8 cellular contexts compared by ENCODE assay signal in the genomic region with DNA sequence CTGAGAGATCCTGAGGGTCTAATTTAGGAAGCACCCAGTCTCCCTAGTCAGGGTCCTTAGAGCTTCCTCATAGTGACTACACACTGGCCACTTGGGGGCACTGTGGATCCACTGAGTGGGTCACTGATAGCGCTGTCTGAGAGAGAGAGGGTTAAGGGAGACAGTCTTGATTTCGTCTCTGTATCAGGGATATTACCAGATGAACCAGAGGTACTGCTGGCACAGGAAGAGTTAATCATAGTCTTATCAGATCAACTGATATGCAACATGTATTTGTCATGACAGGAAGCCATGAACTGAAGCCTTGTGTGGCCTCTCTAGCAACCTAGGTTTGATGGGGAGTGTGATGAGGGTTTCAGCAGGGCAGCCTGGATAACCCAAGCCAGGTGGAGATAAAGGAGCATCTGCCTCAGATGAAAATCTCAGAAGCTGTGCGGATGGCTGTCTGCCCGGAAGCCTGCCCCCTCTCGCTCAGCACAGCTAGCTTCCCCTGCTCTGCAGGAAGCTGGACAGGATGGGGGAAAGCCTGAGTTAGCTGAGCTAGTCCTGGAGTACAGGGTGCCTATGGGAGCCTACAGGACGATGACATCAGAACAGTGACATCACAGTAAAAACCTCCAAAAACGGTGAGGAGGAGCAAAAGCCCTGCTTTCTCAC.
A peak's percentile ranks its signal among the peaks of the same experiment; 100 is the strongest.
DNase-seq lines count a peak whose midpoint lies in the region; ATAC-seq and TF ChIP-seq lines count a peak whose summit lies in the region.

No MANE protein-coding gene starts in this region.

- TF ChIP-seq CTCF in neural cell (IDR thresholded peaks at IDR 0.05; ENCODE audit: poor library complexity, severe bottlenecking), result peak; percentile 56

- peaks cover 31% of the 10 kb centered on the region for H3K4me1 Mint-ChIP-seq in activated CD4-positive, alpha-beta memory T cell treated with anti-CD3 and anti-CD28 coated beads, Interleukin-2, amount 10 ng/mL, durations not matched to agents 7 days and 5 days
- peaks cover 24% of the 10 kb centered on the region for H3K4me1 Mint-ChIP-seq in stimulated activated naive CD8-positive, alpha-beta T cell treated with anti-CD3 and anti-CD28 coated beads, Interleukin-15, amount 100 ng/mL, for 72 hours

- CTCF ChIA-PET in activated CD4-positive, alpha-beta memory T cell treated with anti-CD3 and anti-CD28 coated beads, Interleukin-2, amount 10 ng/mL, durations not matched to agents 7 days and 5 days (lab: Charles Lee), result interaction anchor here (0.6 to 3.6 kb wide), 40 partner anchors 8 to 680 kb away, joined by 3 to 34 read pairs (median 5); a partner anchor contains a TSS

- POLR2A ChIA-PET in activated CD4-positive, alpha-beta memory T cell treated with anti-CD3 and anti-CD28 coated beads, Interleukin-2, amount 10 ng/mL, durations not matched to agents 7 days and 5 days (lab: Charles Lee), result interaction anchor here (0.6 to 3.0 kb wide), 11 partner anchors 10 to 276 kb away, joined by 3 to 25 read pairs (median 4); no protein-coding TSS in a partner anchor

- no peak overlapping the region for H3K4me2 ChIP-seq in neural cell (ENCODE audit: low read length)

- H3K36me3 ChIP-seq in effector memory CD4-positive, alpha-beta T cell (ENCODE audit: control insufficient read depth, insufficient read depth, low read length), result no peaks in the 10 kb centered on the region
- H3K36me3 ChIP-seq in neural cell (ENCODE audit: insufficient read depth, low read length), result no peaks in the 10 kb centered on the region

- peak overlapping the region; percentile 17 for H3K4me3 Mint-ChIP-seq in activated CD4-positive, alpha-beta memory T cell treated with anti-CD3 and anti-CD28 coated beads, Interleukin-2, amount 10 ng/mL, durations not matched to agents 7 days and 5 days
- peak overlapping the region; percentile 65 to 74 for H3K4me3 Mint-ChIP-seq in stimulated activated naive CD8-positive, alpha-beta T cell treated with anti-CD3 and anti-CD28 coated beads, Interleukin-15, amount 100 ng/mL, for 72 hours

- no peaks in the 10 kb centered on the region for H3K9me3 Mint-ChIP-seq in activated CD4-positive, alpha-beta memory T cell treated with anti-CD3 and anti-CD28 coated beads, Interleukin-2, amount 10 ng/mL, durations not matched to agents 7 days and 5 days
- no peaks in the 10 kb centered on the region for H3K9me3 Mint-ChIP-seq in stimulated activated naive CD8-positive, alpha-beta T cell treated with anti-CD3 and anti-CD28 coated beads, Interleukin-15, amount 100 ng/mL, for 72 hours

- H3K27ac ChIP-seq in effector memory CD4-positive, alpha-beta T cell (ENCODE audit: insufficient read depth, low read length, poor library complexity, severe bottlenecking), result peak overlapping the region; percentile 49
- H3K27ac ChIP-seq in neural cell (ENCODE audit: low read length), result no peak overlapping the region

- H3K27me3 ChIP-seq in effector memory CD4-positive, alpha-beta T cell (replicated peaks; ENCODE audit: control insufficient read depth, insufficient read depth, low read length, poor library complexity, severe bottlenecking), result no peaks in the 10 kb centered on the region
- H3K27me3 ChIP-seq in neural cell (ENCODE audit: insufficient read depth, low read depth, low read length), result no peaks in the 10 kb centered on the region

- peak; percentile 89 for ATAC-seq in GM18861 (IDR thresholded peaks at IDR 0.05; ENCODE audit: unreplicated experiment)
- peak; percentile 95 for ATAC-seq in HG03066 (IDR thresholded peaks at IDR 0.05; ENCODE audit: low read depth, unreplicated experiment)
- peak; percentile 95 for ATAC-seq in stimulated activated naive CD8-positive, alpha-beta T cell treated with anti-CD3 and anti-CD28 coated beads, Interleukin-15, amount 100 ng/mL, for 72 hours

- H3K27me3 Mint-ChIP-seq in activated CD4-positive, alpha-beta memory T cell treated with anti-CD3 and anti-CD28 coated beads, Interleukin-2, amount 10 ng/mL, durations not matched to agents 7 days and 5 days, result peaks cover 5% of the 10 kb centered on the region
- H3K27me3 Mint-ChIP-seq in stimulated activated naive CD8-positive, alpha-beta T cell treated with anti-CD3 and anti-CD28 coated beads, Interleukin-15, amount 100 ng/mL, for 72 hours, result no peaks in the 10 kb centered on the region

- peak; percentile 49 for TF ChIP-seq RAD21 in neural cell (conservative IDR thresholded peaks at IDR 0.05)

- H3F3A ChIP-seq in neural cell (ENCODE audit: insufficient read depth, low read length, poor library complexity, severe bottlenecking), result no peaks in the 10 kb centered on the region

- no peak for TF ChIP-seq EP300 in neural cell (conservative IDR thresholded peaks at IDR 0.05; ENCODE audit: poor library complexity, severe bottlenecking)

- H3K27ac Mint-ChIP-seq in activated CD4-positive, alpha-beta memory T cell treated with anti-CD3 and anti-CD28 coated beads, Interleukin-2, amount 10 ng/mL, durations not matched to agents 7 days and 5 days, result peak overlapping the region; percentile 63
- peak overlapping the region; percentile 80 to 90 for H3K27ac Mint-ChIP-seq in stimulated activated naive CD8-positive, alpha-beta T cell treated with anti-CD3 and anti-CD28 coated beads, Interleukin-15, amount 100 ng/mL, for 72 hours

- no peaks in the 10 kb centered on the region for H3K79me2 ChIP-seq in neural cell (replicated peaks; ENCODE audit: insufficient read depth, low read length)

- no peaks in the 10 kb centered on the region for H3K9me3 ChIP-seq in effector memory CD4-positive, alpha-beta T cell (ENCODE audit: control insufficient read depth, low read length)
- H3K9me3 ChIP-seq in neural cell (ENCODE audit: low read length), result no peaks in the 10 kb centered on the region

- H3K4me3 ChIP-seq in effector memory CD4-positive, alpha-beta T cell (ENCODE audit: insufficient read depth, low read depth, low read length, poor library complexity, severe bottlenecking), result no peak overlapping the region
- H3K4me3 ChIP-seq in neural cell (ENCODE audit: low read length), result no peak overlapping the region

- no peak overlapping the region for H3K9ac ChIP-seq in neural cell (ENCODE audit: low read length)

- peaks cover 7% of the 10 kb centered on the region for H3K4me1 ChIP-seq in effector memory CD4-positive, alpha-beta T cell (ENCODE audit: control insufficient read depth, insufficient read depth, low read length, poor library complexity, severe bottlenecking)

- H2AFZ ChIP-seq in neural cell (ENCODE audit: low read depth, low read length), result no peak overlapping the region

- peak; percentile 71 to 75 for DNase-seq in AML-193 (lab: John Stamatoyannopoulos, UW)
- peak; percentile 66 for DNase-seq in NCI-H526 treated with DMSO at 0.1 percent for 48 hours (lab: John Stamatoyannopoulos, UW)
- peak; percentile 83 for DNase-seq in activated CD4-positive, alpha-beta memory T cell treated with anti-CD3 and anti-CD28 coated beads, Interleukin-2, amount 10 ng/mL, durations not matched to agents 7 days and 5 days
- peak; percentile 16 to 52 (median 47) for DNase-seq in effector memory CD4-positive, alpha-beta T cell
- peak; percentile 68 to 79 for DNase-seq in stimulated activated naive CD8-positive, alpha-beta T cell treated with anti-CD3 and anti-CD28 coated beads, Interleukin-15, amount 100 ng/mL, for 72 hours

- H3K9me2 ChIP-seq in neural cell (ENCODE audit: insufficient read depth, low read length), result no peaks in the 10 kb centered on the region

- H3K36me3 Mint-ChIP-seq in activated CD4-positive, alpha-beta memory T cell treated with anti-CD3 and anti-CD28 coated beads, Interleukin-2, amount 10 ng/mL, durations not matched to agents 7 days and 5 days (ENCODE audit: low read depth), result no peaks in the 10 kb centered on the region

- H4K20me1 ChIP-seq in neural cell (ENCODE audit: insufficient read depth), result no peaks in the 10 kb centered on the region

TF ChIP-seq in neural cell, 6 proteins besides CTCF, POLR2A, EP300 and RAD21:
- TF ChIP-seq SMC3 (conservative IDR thresholded peaks at IDR 0.05; ENCODE audit: poor library complexity), result peak; percentile 40
- TF ChIP-seq, protein P1, sequence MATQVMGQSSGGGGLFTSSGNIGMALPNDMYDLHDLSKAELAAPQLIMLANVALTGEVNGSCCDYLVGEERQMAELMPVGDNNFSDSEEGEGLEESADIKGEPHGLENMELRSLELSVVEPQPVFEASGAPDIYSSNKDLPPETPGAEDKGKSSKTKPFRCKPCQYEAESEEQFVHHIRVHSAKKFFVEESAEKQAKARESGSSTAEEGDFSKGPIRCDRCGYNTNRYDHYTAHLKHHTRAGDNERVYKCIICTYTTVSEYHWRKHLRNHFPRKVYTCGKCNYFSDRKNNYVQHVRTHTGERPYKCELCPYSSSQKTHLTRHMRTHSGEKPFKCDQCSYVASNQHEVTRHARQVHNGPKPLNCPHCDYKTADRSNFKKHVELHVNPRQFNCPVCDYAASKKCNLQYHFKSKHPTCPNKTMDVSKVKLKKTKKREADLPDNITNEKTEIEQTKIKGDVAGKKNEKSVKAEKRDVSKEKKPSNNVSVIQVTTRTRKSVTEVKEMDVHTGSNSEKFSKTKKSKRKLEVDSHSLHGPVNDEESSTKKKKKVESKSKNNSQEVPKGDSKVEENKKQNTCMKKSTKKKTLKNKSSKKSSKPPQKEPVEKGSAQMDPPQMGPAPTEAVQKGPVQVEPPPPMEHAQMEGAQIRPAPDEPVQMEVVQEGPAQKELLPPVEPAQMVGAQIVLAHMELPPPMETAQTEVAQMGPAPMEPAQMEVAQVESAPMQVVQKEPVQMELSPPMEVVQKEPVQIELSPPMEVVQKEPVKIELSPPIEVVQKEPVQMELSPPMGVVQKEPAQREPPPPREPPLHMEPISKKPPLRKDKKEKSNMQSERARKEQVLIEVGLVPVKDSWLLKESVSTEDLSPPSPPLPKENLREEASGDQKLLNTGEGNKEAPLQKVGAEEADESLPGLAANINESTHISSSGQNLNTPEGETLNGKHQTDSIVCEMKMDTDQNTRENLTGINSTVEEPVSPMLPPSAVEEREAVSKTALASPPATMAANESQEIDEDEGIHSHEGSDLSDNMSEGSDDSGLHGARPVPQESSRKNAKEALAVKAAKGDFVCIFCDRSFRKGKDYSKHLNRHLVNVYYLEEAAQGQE (IDR thresholded peaks at IDR 0.05; ENCODE audit: borderline replicate concordance), result no peak
